ENCODE assay signal across 8 cellular contexts in the genomic region with DNA sequence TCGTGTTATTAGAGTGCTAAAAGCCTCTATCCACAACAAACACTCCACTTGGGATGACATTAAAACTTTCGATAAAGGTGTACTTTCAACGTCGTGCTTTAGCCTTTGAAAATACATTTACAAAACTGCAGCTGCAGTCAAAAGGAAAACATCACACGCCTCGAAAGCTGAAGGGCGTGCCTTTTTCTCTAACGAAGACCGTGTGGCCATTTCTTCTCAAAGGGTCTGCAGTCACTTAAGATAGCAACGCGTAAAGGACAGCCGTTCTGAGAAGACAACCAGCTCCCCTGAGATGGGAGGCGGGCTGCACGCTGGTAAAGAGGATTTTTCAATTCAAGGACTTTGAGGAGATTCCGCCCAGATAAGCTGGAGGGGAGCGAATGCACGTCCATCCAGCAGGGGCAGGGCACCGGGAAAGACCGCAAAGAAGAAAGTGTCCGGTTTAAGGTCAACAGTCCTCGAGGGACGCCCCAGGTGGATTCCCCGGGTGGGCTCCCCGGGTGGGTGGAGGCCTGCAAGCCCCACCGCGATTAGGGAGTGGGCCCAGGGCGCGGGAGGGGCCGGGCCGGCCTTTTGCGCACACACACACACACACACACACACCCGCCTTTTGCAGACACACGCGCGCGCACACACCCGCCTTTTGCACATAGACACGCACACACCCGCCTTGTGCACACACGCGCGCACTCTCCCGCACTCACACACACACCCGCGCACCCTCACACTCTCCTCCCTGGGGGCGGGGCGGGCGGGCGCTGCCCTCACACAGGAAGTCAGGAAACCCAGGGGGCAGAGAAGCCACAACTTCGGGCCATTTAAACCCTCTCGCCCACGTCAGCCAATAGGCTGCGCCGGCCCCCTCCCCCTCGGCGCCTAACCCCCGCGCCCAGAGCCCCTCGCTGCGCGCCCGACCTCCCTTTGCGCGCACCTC. TPM values are rescaled to one million over a fixed set of nuclear protein-coding genes. Genes with fewer than 3 reads are reported as not detected.
DNase-seq lines count a peak whose midpoint lies in the region; ATAC-seq, FAIRE-seq and TF ChIP-seq lines count a peak whose summit lies in the region.

No MANE protein-coding gene starts in this region.

- intact Hi-C loops in lower lobe of right lung (cut with DNase I): no loop called here

- TF ChIP-seq CTCF in A549 (IDR thresholded peaks at IDR 0.05): peak; percentile 12; the same call in 1 of the 3 replicates
- peak; percentile 37 for TF ChIP-seq CTCF in lower lobe of right lung (IDR thresholded peaks at IDR 0.05)

- peaks cover 49% of the 10 kb centered on the region for H3K4me1 ChIP-seq in A549
- peaks cover 47% of the 10 kb centered on the region for H3K4me1 ChIP-seq in lower lobe of right lung

- H3K27ac ChIP-seq in A549: peak overlapping the region; percentile 97 to 99
- H3K27ac ChIP-seq in lower lobe of right lung: peak overlapping the region; percentile 96

- DNase-seq in A549 (ENCODE audit: low read depth in 1 of 2, low spot score in 1 of 2): peak; percentile 47 to 77
- peak; percentile 31 for DNase-seq in NCI-H446 treated with DMSO at 0.1 percent for 48 hours (lab: John Stamatoyannopoulos, UW)
- peak; percentile 44 to 50 for DNase-seq in activated CD4-positive, alpha-beta T cell treated with anti-CD3 and anti-CD28 coated beads, Interleukin-2, amount 50 U/mL, for 48 hours
- peak; percentile 45 for DNase-seq in effector CD8-positive, alpha-beta T cell (lab: John Stamatoyannopoulos, UW)
- peak; percentile 70 for DNase-seq in lower lobe of right lung
- DNase-seq in stimulated activated CD8-positive, alpha-beta memory T cell treated with anti-CD3 and anti-CD28 coated beads, Interleukin-15, amount 100 ng/mL, for 1 hour (ENCODE audit: low read depth): peak; percentile 6

- no peak for TF ChIP-seq POLR2A in A549 (IDR thresholded peaks at IDR 0.05; ENCODE audit: low read length)

- H3K36me3 ChIP-seq in lower lobe of right lung: no peaks in the 10 kb centered on the region

- WGBS in A549 (ENCODE audit: missing lambda C conversion rate): 2% methylated on average over 26 of the region's 64 CpGs

- TF ChIP-seq RAD21 in A549 (conservative IDR thresholded peaks at IDR 0.05 in 1 of 2, IDR thresholded peaks at IDR 0.05 in 1 of 2): peak in 1 of 2 experiments; percentile 23; a peak in 2 of 5 replicates

- peak; percentile 62 to 75 for ATAC-seq in A549
- ATAC-seq in GM18511 (IDR thresholded peaks at IDR 0.05; ENCODE audit: unreplicated experiment): peak; percentile 51
- ATAC-seq in HG03045 (IDR thresholded peaks at IDR 0.05; ENCODE audit: unreplicated experiment): peak; percentile 38
- ATAC-seq in lower lobe of right lung: peak; percentile 45 to 47

- H3K27me3 ChIP-seq in lower lobe of right lung (ENCODE audit: low read depth): no peaks in the 10 kb centered on the region

- CTCF ChIA-PET in A549 (lab: Yijun Ruan, JAX): interaction anchor here (0.6 to 4.4 kb wide), 11 partner anchors 11 to 89 kb away, joined by 3 to 33 read pairs (median 3); no protein-coding TSS in a partner anchor

- H3K9me3 ChIP-seq in A549 (0 out of 3 replicates have a peak, but pooled peaks cover 2% of the 10 kb centered on the region), lower lobe of right lung (no peaks in the 10 kb centered on the region)

- TF ChIP-seq EP300 in A549 (IDR thresholded peaks at IDR 0.05): no peak

- peak overlapping the region; percentile 90 for H3K4me2 ChIP-seq in A549

- peak overlapping the region; percentile 91 for H3K4me3 ChIP-seq in A549
- H3K4me3 ChIP-seq in lower lobe of right lung: peak overlapping the region; percentile 81

- no peak for FAIRE-seq in A549 (lab: Jason Lieb, UNC)

- POLR2A ChIA-PET in A549 (lab: Yijun Ruan, JAX): interaction anchor here (0.7 to 3.8 kb wide), 15 partner anchors 13 to 418 kb away, joined by 3 to 30 read pairs (median 5); no protein-coding TSS in a partner anchor

TF ChIP-seq in A549, 52 proteins besides CTCF, POLR2A, EP300 and RAD21:
- TF ChIP-seq BHLHE40 (IDR thresholded peaks at IDR 0.05; ENCODE audit: low read depth, low read length) (no peak), NR3C1 (IDR thresholded peaks at IDR 0.05) (no peak), GATA3 (IDR thresholded peaks at IDR 0.05; ENCODE audit: borderline replicate concordance) (peak; percentile 52)
- TF ChIP-seq, protein P1, sequence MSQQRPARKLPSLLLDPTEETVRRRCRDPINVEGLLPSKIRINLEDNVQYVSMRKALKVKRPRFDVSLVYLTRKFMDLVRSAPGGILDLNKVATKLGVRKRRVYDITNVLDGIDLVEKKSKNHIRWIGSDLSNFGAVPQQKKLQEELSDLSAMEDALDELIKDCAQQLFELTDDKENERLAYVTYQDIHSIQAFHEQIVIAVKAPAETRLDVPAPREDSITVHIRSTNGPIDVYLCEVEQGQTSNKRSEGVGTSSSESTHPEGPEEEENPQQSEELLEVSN (IDR thresholded peaks at IDR 0.05; ENCODE audit: borderline replicate concordance, low read depth): peak; percentile 45; the same call in 1 of the 2 replicates

RNA-seq across cellular contexts. Expression of a gene that starts 0.8 kb away (rescaled TPM):
- polyA plus RNA-seq in A549 (2011; rRNA removed): 39.0 and 49.3 TPM in 2 replicates
- polyA plus RNA-seq in A549 (2012; cell fraction: cytosol; rRNA removed): 6.3 and 7.7 TPM in 2 replicates
- polyA plus RNA-seq in A549 (2012; cell fraction: nucleus; rRNA removed): 6.2 and 12.8 TPM in 2 replicates
- 22.1 to 26.9 TPM (median 24.8 TPM) in 3 replicates for polyA plus RNA-seq in A549 (2017; fragmentation: RNase III; extraction: RNeasy Plus Mini Kit Qiagen cat#74134 plus additional on column Dnase treatment)
- polyA minus RNA-seq in A549 (2011; rRNA and poly(A)+ RNA removed): 32.2 and 32.4 TPM in 2 replicates
- 29.8 TPM for total RNA-seq in lower lobe of right lung

Comparison
In these comparisons a context has a peak if more than half of its experiments do, and no peak if none do; other contexts are left out.
1. Peak in every context shown above with its lines: DNase-seq, ATAC-seq, H3K4me3 ChIP-seq and H3K27ac ChIP-seq.
2. DNase-seq: peak in every context shown above with its lines; median percentile 70 in lower lobe of right lung; 62 in A549; 47 in activated CD4-positive, alpha-beta T cell treated with anti-CD3 and anti-CD28 coated beads, Interleukin-2, amount 50 U/mL, for 48 hours; 45 in effector CD8-positive, alpha-beta T cell; 31 in NCI-H446 treated with DMSO at 0.1 percent for 48 hours; 6 in stimulated activated CD8-positive, alpha-beta memory T cell treated with anti-CD3 and anti-CD28 coated beads, Interleukin-15, amount 100 ng/mL, for 1 hour.